In genomic region chr5:158544388-158545339, GRCh38 we compare ENCODE assay signal across 15 cellular contexts.
"Had no signal": no experiment of that assay in that cellular context is flagged by ENCODE, and none has a peak within 500 bp of the region (broad histone marks: within the 10 kb centered on the region; RNA-seq: fewer than 3 reads in every experiment).

No MANE protein-coding gene starts in this region.

- H3K9me3 Mint-ChIP-seq: activated T-helper 17 cell treated with anti-CD3 and anti-CD28 coated beads, Interleukin-2, amount 50 U/mL, for 72 hours had no signal

- H3K36me3 ChIP-seq: ascending aorta, lower lobe of right lung had no signal

- H3K27me3 Mint-ChIP-seq: naive B cell; stimulated activated naive B cell treated with anti-CD40 and anti-IgM and Interleukin-4, amounts not matched to agents 10 μg/mL and 1 μg/mL and 100 μg/mL, for 72 hours had no signal

- H3K9ac ChIP-seq: parathyroid adenoma had no signal

- H3K9me3 ChIP-seq: lower lobe of right lung had no signal

- H3K4me3 ChIP-seq: ascending aorta, lower lobe of right lung had no signal

- ATAC-seq: lower lobe of right lung; stimulated activated naive B cell treated with anti-CD40 and anti-IgM and Interleukin-4, amounts not matched to agents 10 μg/mL and 1 μg/mL and 100 μg/mL, for 72 hours had no signal

- H3K27me3 ChIP-seq: ascending aorta had no signal

- DNase-seq: activated CD4-positive, alpha-beta T cell treated with anti-CD3 and anti-CD28 coated beads for 1 hour; activated CD4-positive, alpha-beta T cell treated with anti-CD3 and anti-CD28 coated beads, Interleukin-2, amount 50 U/mL, for 48 hours; activated naive CD4-positive, alpha-beta T cell treated with anti-CD3 and anti-CD28 coated beads for 36 hours; foreskin melanocyte; head of caudate nucleus; left cardiac atrium; lower lobe of right lung; naive B cell; stimulated activated CD4-positive, alpha-beta T cell treated with anti-CD3 and anti-CD28 coated beads, Interleukin-2, amount 100 ng/mL, for 48 hours; stimulated activated naive B cell treated with anti-CD40 and anti-IgM and Interleukin-4, amounts not matched to agents 10 μg/mL and 1 μg/mL and 100 μg/mL, for 72 hours; trophoblast cell had no signal

- H3K4me1 ChIP-seq: ascending aorta, lower lobe of right lung, parathyroid adenoma had no signal

- H3K79me2 ChIP-seq: parathyroid adenoma had no signal

- H2AFZ ChIP-seq: parathyroid adenoma had no signal

- H3K27ac Mint-ChIP-seq: activated naive CD4-positive, alpha-beta T cell treated with anti-CD3 and anti-CD28 coated beads for 36 hours; activated T-helper 17 cell treated with anti-CD3 and anti-CD28 coated beads, Interleukin-2, amount 50 U/mL, for 72 hours; stimulated activated naive B cell treated with anti-CD40 and anti-IgM and Interleukin-4, amounts not matched to agents 10 μg/mL and 1 μg/mL and 100 μg/mL, for 72 hours had no signal

- H3K4me3 Mint-ChIP-seq: activated naive CD4-positive, alpha-beta T cell treated with anti-CD3 and anti-CD28 coated beads for 36 hours; activated T-helper 17 cell treated with anti-CD3 and anti-CD28 coated beads, Interleukin-2, amount 50 U/mL, for 72 hours; stimulated activated naive B cell treated with anti-CD40 and anti-IgM and Interleukin-4, amounts not matched to agents 10 μg/mL and 1 μg/mL and 100 μg/mL, for 72 hours had no signal

- H3K36me3 Mint-ChIP-seq: naive B cell had no signal

- H3K4me1 Mint-ChIP-seq: activated T-helper 17 cell treated with anti-CD3 and anti-CD28 coated beads, Interleukin-2, amount 50 U/mL, for 72 hours had no signal

- H3K27ac ChIP-seq: ascending aorta, epithelial cell of prostate, lower lobe of right lung, parathyroid adenoma had no signal
